Comparison of ENCODE assay signal across 11 cellular contexts in genomic region chr15:84685304-84685703, GRCh38. TPM values are rescaled to one million over a fixed set of nuclear protein-coding genes. Genes with fewer than 3 reads are reported as not detected.
DNase-seq lines count a peak whose midpoint lies in the region; ATAC-seq and TF ChIP-seq lines count a peak whose summit lies in the region.
"Had no signal": no experiment of that assay in that cellular context is flagged by ENCODE, and none has a peak within 500 bp of the region (broad histone marks: within the 10 kb centered on the region; RNA-seq: fewer than 3 reads in every experiment).

No MANE protein-coding gene starts in this region.

- TF ChIP-seq CTCF in RWPE2 (IDR thresholded peaks at IDR 0.05; ENCODE audit: poor library complexity, severe bottlenecking) (no peak), fibroblast of the aortic adventitia (IDR thresholded peaks at IDR 0.05; ENCODE audit: insufficient read depth, low read length) (no peak), thoracic aorta (IDR thresholded peaks at IDR 0.05) (no peak), OCI-LY7 (conservative IDR thresholded peaks at IDR 0.05; ENCODE audit: low read length) (no peak)

- no TSS peak for BruUV-seq in OCI-LY7 (replicated peaks; lab: Mats Ljungman, UMichigan)

- intact Hi-C loops in OCI-LY7 (cut with micrococcal nuclease; ENCODE audit: unreplicated experiment), result no loop called here

- H3K9me2 ChIP-seq in OCI-LY7 (ENCODE audit: insufficient read depth, low read length), result no peaks in the 10 kb centered on the region

- ATAC-seq in RWPE2 (ENCODE audit: low read depth) (peak; percentile 99), thoracic aorta (ENCODE audit: insufficient number of reproducible peaks, low FRiP score, low read depth) (no peak), GM21529 (IDR thresholded peaks at IDR 0.05; ENCODE audit: unreplicated experiment) (no peak), HG03460 (IDR thresholded peaks at IDR 0.05; ENCODE audit: unreplicated experiment) (no peak)
- ATAC-seq: stimulated activated naive CD8-positive, alpha-beta T cell treated with anti-CD3 and anti-CD28 coated beads, Interleukin-15, amount 100 ng/mL, for 72 hours had no signal

- H3K4me2 ChIP-seq in OCI-LY7 (ENCODE audit: low read length), result no peak overlapping the region

- H4K20me1 ChIP-seq in OCI-LY7 (ENCODE audit: insufficient read depth, low read length), result no peaks in the 10 kb centered on the region

- DNase-seq in NCI-H82 (lab: John Stamatoyannopoulos, UW) (peak; percentile 44), NCI-H82 treated with DMSO at 0.1 percent for 48 hours (lab: John Stamatoyannopoulos, UW; ENCODE audit: unreplicated experiment) (no peak), RWPE2 (ENCODE audit: low spot score) (peak; percentile 87), fibroblast of the aortic adventitia (ENCODE audit: low read depth) (peak; percentile 89), thoracic aorta (ENCODE audit: low spot score) (peak; percentile 15), OCI-LY7 (ENCODE audit: low spot score) (no peak)
- DNase-seq: ACHN; activated CD4-positive, alpha-beta T cell treated with anti-CD3 and anti-CD28 coated beads, Interleukin-2, amount 50 U/mL, for 48 hours; stimulated activated naive CD8-positive, alpha-beta T cell treated with anti-CD3 and anti-CD28 coated beads, Interleukin-15, amount 100 ng/mL, for 72 hours had no signal

- H2AFZ ChIP-seq in OCI-LY7 (ENCODE audit: low read length), result no peak overlapping the region

- H3K36me3 ChIP-seq in RWPE2 (ENCODE audit: low read depth) (peaks cover 95% of the 10 kb centered on the region), thoracic aorta (peaks cover 18% of the 10 kb centered on the region), OCI-LY7 (ENCODE audit: insufficient read depth, low read length) (peaks cover 96% of the 10 kb centered on the region)

- H3K79me2 ChIP-seq in OCI-LY7 (ENCODE audit: insufficient read depth, low read depth, low read length), result peaks cover 12% of the 10 kb centered on the region; the same call in 1 of the 2 replicates

- H3K27ac ChIP-seq in RWPE2 (ENCODE audit: poor library complexity, severe bottlenecking) (peak overlapping the region; percentile 46), thoracic aorta (no peak overlapping the region), OCI-LY7 (ENCODE audit: low read depth, low read length, poor library complexity, severe bottlenecking) (no peak overlapping the region)

- H3K4me1 ChIP-seq in RWPE2 (ENCODE audit: insufficient read depth, poor library complexity, severe bottlenecking) (peaks cover 14% of the 10 kb centered on the region), thoracic aorta (ENCODE audit: control insufficient read depth in 1 of 2, low read depth in 2 of 2) (no peaks in the 10 kb centered on the region), OCI-LY7 (ENCODE audit: insufficient read depth, low read length, poor library complexity, severe bottlenecking) (peaks cover 7% of the 10 kb centered on the region)

- POLR2A ChIA-PET in OCI-LY7 (lab: Charles Lee), result interaction anchor here (0.6 to 1.2 kb wide), 3 partner anchors 14 to 54 kb away, joined by 3 read pairs; partner anchors contain the start of gene SEC11A

- H3K4me3 ChIP-seq in RWPE2 (ENCODE audit: severe bottlenecking), result no peak overlapping the region
- H3K4me3 ChIP-seq in fibroblast of the aortic adventitia (ENCODE audit: low read depth, low read length), result no peak overlapping the region
- H3K4me3 ChIP-seq in thoracic aorta, result no peak overlapping the region
- no peak overlapping the region for H3K4me3 ChIP-seq in OCI-LY7 (ENCODE audit: low read depth, low read length, poor library complexity, severe bottlenecking)

- H3K27me3 ChIP-seq in RWPE2 (ENCODE audit: insufficient read depth, poor library complexity, severe bottlenecking), result no peaks in the 10 kb centered on the region
- no peaks in the 10 kb centered on the region for H3K27me3 ChIP-seq in thoracic aorta (replicated peaks; ENCODE audit: insufficient read depth)

- CTCF ChIA-PET in OCI-LY7 (lab: Charles Lee; ENCODE audit: unreplicated experiment), result no interaction called here

- H3K9me3 ChIP-seq in RWPE2 (ENCODE audit: severe bottlenecking), result no peaks in the 10 kb centered on the region
- H3K9me3 ChIP-seq in thoracic aorta, result no peaks in the 10 kb centered on the region
- no peaks in the 10 kb centered on the region for H3K9me3 ChIP-seq in OCI-LY7 (ENCODE audit: low read length)

RNA-seq across cellular contexts. Expression of gene NMB, which starts 27.3 kb away (rescaled TPM):
- total RNA-seq in fibroblast of the aortic adventitia (ENCODE audit: low replicate concordance) (4.1 TPM in 1 of 2 replicates, not detected in the other), thoracic aorta (1 to 10 TPM; 2.9 to 8.0 TPM), OCI-LY7 (2022) (6.6 and 8.7 TPM in 2 replicates)
- total RNA-seq in OCI-LY7 (2014; rRNA removed; shearing (Covaris generic)), result 5.3 and 10.3 TPM in 2 replicates

RNA-seq across cellular contexts. Expression of gene SEC11A, which starts 30.6 kb away (rescaled TPM):
- total RNA-seq in fibroblast of the aortic adventitia (ENCODE audit: low replicate concordance) (292 and 299 TPM in 2 replicates), thoracic aorta (100 to 1,000 TPM in 1 of 2 donors, 10 to 100 TPM in 1; 97.1 to 122 TPM), OCI-LY7 (2022) (87.6 and 93.6 TPM in 2 replicates)
- 41.4 and 47.0 TPM in 2 replicates for total RNA-seq in OCI-LY7 (2014; rRNA removed; shearing (Covaris generic))

RNA-seq across cellular contexts. Expression of gene WDR73, which starts 31.2 kb away (rescaled TPM):
- total RNA-seq in fibroblast of the aortic adventitia (ENCODE audit: low replicate concordance), result 26.8 and 38.0 TPM in 2 replicates
- 10 to 100 TPM; 30.7 to 34.3 TPM for total RNA-seq in thoracic aorta
- 29.7 and 38.1 TPM in 2 replicates for total RNA-seq in OCI-LY7 (2014; rRNA removed; shearing (Covaris generic))
- total RNA-seq in OCI-LY7 (2022), result 28.7 TPM in 2 replicates

Comparison
In these comparisons a context has a peak if more than half of its experiments do, and no peak if none do; other contexts are left out.
1. DNase-seq: peak in NCI-H82 (single experiment), RWPE2 (single experiment), fibroblast of the aortic adventitia (single experiment) and thoracic aorta (single experiment); none in NCI-H82 treated with DMSO at 0.1 percent for 48 hours (single experiment) and OCI-LY7 (single experiment).